8 cellular contexts compared by ENCODE assay signal in the genomic region with DNA sequence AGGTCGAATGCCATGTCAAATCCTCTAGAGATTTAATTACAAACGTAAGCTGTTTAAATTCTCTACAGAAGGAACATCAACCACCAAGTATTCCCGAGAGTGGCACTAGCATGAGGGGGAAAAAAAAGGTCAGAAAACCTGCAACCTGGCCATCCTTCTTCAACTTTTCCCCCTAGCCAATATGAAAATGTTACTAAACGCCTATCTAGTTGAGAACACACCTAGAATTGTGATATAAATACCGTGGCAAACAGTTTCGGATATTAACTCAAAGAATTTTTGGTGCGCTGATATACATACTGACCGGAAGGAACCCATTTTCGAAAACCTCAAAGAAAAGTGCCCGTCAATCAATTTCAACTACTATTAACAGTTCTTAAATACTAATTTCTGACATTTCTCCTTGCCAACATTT. TPM values are rescaled to one million over a fixed set of nuclear protein-coding genes. Genes with fewer than 3 reads are reported as not detected.
DNase-seq lines count a peak whose midpoint lies in the region; ATAC-seq and TF ChIP-seq lines count a peak whose summit lies in the region.

No MANE protein-coding gene starts in this region.

- POLR2A ChIA-PET in GM10248 (lab: Yijun Ruan, JAX) = interaction anchor here (0.8 to 3.6 kb wide), 3 partner anchors 31 to 117 kb away, joined by 6 to 19 read pairs (median 7); partner anchors contain the start of gene SUPT16H

- H3K36me3 ChIP-seq in heart right ventricle (peaks cover 0 to 55% (median 12%) of the 10 kb centered on the region in 9 donors), right lobe of liver (peaks cover under 1 to 31% (median 5%) of the 10 kb centered on the region in 4 donors), uterus (no peaks in the 10 kb centered on the region)

- peaks cover 4 to 69% (median 63%) of the 10 kb centered on the region in 9 donors for H3K4me1 ChIP-seq in heart right ventricle
- H3K4me1 ChIP-seq in right lobe of liver = peaks cover 0 to 50% (median 23%) of the 10 kb centered on the region in 4 donors
- H3K4me1 ChIP-seq in uterus = peaks cover 5 to 9% of the 10 kb centered on the region in 2 donors

- CTCF ChIA-PET in GM10248 (lab: Yijun Ruan, JAX) = interaction anchor here (2.3 kb wide), 1 partner anchor 12 kb away, joined by 8 read pairs; no protein-coding TSS in a partner anchor

- TF ChIP-seq CTCF in heart right ventricle (IDR thresholded peaks at IDR 0.05) = no peak
- TF ChIP-seq CTCF in right lobe of liver (IDR thresholded peaks at IDR 0.05) = no peak
- TF ChIP-seq CTCF in uterus (IDR thresholded peaks at IDR 0.05) = no peak
- no peak for TF ChIP-seq CTCF in GM10248 (IDR thresholded peaks at IDR 0.05; ENCODE audit: control extremely low read depth, extremely low read depth, low read depth, missing control alignments)

- ATAC-seq in heart right ventricle (no peak), left ventricle myocardium superior (no peak), right lobe of liver (no peak), HG02763 (IDR thresholded peaks at IDR 0.05; ENCODE audit: unreplicated experiment) (no peak)

- peak overlapping the region; percentile 1 to 97 (median 78) for H3K4me3 ChIP-seq in heart right ventricle
- H3K4me3 ChIP-seq in right lobe of liver = peak overlapping the region; percentile 72 to 94 (median 79)
- H3K4me3 ChIP-seq in uterus = peak overlapping the region; percentile 67 to 90

- intact Hi-C loops in heart right ventricle (cut with DNase I) (loop anchor here in 3 of 10 donors (5.0 to 10.0 kb wide), 2 partner anchors 40 to 117 kb away; partner anchors contain the start of gene SUPT16H (in 2 of the 3)), left ventricle myocardium superior (cut with micrococcal nuclease) (loop anchor here (10.0 kb wide), 1 partner anchor 53 kb away; no protein-coding TSS in a partner anchor), right lobe of liver (cut with DNase I) (no loop called here), uterus (cut with DNase I; ENCODE audit: low total_unique reads) (no loop called here), posterior vena cava (cut with DNase I) (loop anchor here (5.0 to 10.0 kb wide), 2 partner anchors 35 to 117 kb away; partner anchors contain the start of gene SUPT16H (in 2 of the 2))

- peak overlapping the region in 6 of 10 donors; percentile 18 to 97 (median 96) for H3K27ac ChIP-seq in heart right ventricle
- peak overlapping the region in 2 of 3 donors; percentile 84 to 95 for H3K27ac ChIP-seq in right lobe of liver
- H3K27ac ChIP-seq in uterus = peak overlapping the region; percentile 96 to 99

- WGBS in heart right ventricle, 2 donors = 3 to 7% methylated on average over 10 of the region's 10 CpGs
- 4% methylated on average over 10 of the region's 10 CpGs for WGBS in right lobe of liver (ENCODE audit: insufficient coverage, low coverage, low lambda C conversion rate, missing lambda C conversion rate)

- DNase-seq in heart right ventricle (no peak), left ventricle myocardium superior (no peak), amniotic epithelial cell (ENCODE audit: low read depth) (peak; percentile 11), right lobe of liver (no peak), uterus (no peak), posterior vena cava (ENCODE audit: low spot score) (no peak), GM10248 (ENCODE audit: extremely low spot score) (no peak)

- H3K27me3 ChIP-seq in heart right ventricle (no peaks in the 10 kb centered on the region), right lobe of liver (no peaks in the 10 kb centered on the region), uterus (no peaks in the 10 kb centered on the region)

- no peaks in the 10 kb centered on the region for H3K9me3 ChIP-seq in heart right ventricle
- H3K9me3 ChIP-seq in right lobe of liver = no peaks in the 10 kb centered on the region
- no peaks in the 10 kb centered on the region for H3K9me3 ChIP-seq in uterus

- TF ChIP-seq POLR2A in right lobe of liver (IDR thresholded peaks at IDR 0.05) = no peak
- TF ChIP-seq POLR2A in uterus (IDR thresholded peaks at IDR 0.05) = no peak

RNA-seq across cellular contexts. Expression of gene HNRNPC, which starts 1.8 kb away (rescaled TPM):
- 100 to 1,000 TPM; 227 to 300 (median 259) TPM for total RNA-seq in heart right ventricle
- polyA plus RNA-seq in heart right ventricle = 100 to 1,000 TPM; 320 to 358 TPM
- total RNA-seq in left ventricle myocardium superior = 267 TPM
- total RNA-seq in right lobe of liver = 100 to 1,000 TPM; 170 to 247 (median 229) TPM
- 100 to 1,000 TPM; 378 to 599 (median 531) TPM for total RNA-seq in uterus
- 100 to 1,000 TPM; 239 to 283 TPM for total RNA-seq in posterior vena cava

RNA-seq across cellular contexts. Expression of gene RPGRIP1, which starts 12.4 kb away (rescaled TPM):
- under 1 TPM in 9 of 10 donors, not detected in 1; 0.12 to 0.85 (median 0.34) TPM for total RNA-seq in heart right ventricle
- polyA plus RNA-seq in heart right ventricle = under 1 TPM; 0.19 to 0.73 TPM
- 0.52 TPM for total RNA-seq in left ventricle myocardium superior
- 1 to 10 TPM in 3 of 6 experiments, under 1 TPM in 3; 0.22 to 1.8 (median 1.0) TPM for total RNA-seq in right lobe of liver
- under 1 TPM in 1 of 4 donors, not detected in 3; 0.14 TPM for total RNA-seq in uterus
- under 1 TPM; 0.10 to 0.88 TPM for total RNA-seq in posterior vena cava

Comparison
In these comparisons a context has a peak if more than half of its experiments do, and no peak if none do; other contexts are left out.
1. intact Hi-C loops: an anchor here in left ventricle myocardium superior (10.0 kb wide) and posterior vena cava (5.0 to 10.0 kb wide); none called in right lobe of liver and uterus.